20 cellular contexts compared by ENCODE assay signal in the genomic region with DNA sequence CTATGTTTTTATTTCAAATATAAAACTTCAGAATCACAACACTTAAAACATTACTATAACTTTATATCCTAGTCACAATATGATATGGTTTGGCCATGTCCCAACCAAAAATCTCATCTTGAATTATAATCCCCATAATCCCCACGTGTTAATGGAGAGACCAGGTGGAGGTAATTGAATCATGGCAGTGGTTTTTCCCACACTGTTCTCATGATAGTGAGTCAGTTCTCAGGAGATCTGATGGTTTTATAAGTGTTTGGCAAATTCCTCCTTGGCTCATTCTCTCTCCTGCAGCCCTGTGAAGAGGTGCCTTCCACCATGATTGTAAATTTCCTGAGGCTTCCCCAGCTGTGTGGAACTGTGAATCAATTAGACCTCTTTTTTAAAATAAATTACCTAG.
DNase-seq lines count a peak whose midpoint lies in the region; ATAC-seq, FAIRE-seq and TF ChIP-seq lines count a peak whose summit lies in the region.
"Had no signal": no experiment of that assay in that cellular context is flagged by ENCODE, and none has a peak within 500 bp of the region (broad histone marks: within the 10 kb centered on the region; RNA-seq: fewer than 3 reads in every experiment).

No MANE protein-coding gene starts in this region.

- H3K4me1 Mint-ChIP-seq in astrocyte (ENCODE audit: low read depth, unreplicated experiment) (peaks cover 17% of the 10 kb centered on the region), nephron progenitor cell (peaks cover 21% of the 10 kb centered on the region)

- no peak overlapping the region for H3K9ac ChIP-seq in astrocyte (ENCODE audit: low read length)

- no peak overlapping the region for H3K4me2 ChIP-seq in astrocyte (ENCODE audit: low read length)

- no peaks in the 10 kb centered on the region for H3K9me3 ChIP-seq in astrocyte (ENCODE audit: insufficient read depth, low read depth, low read length)

- H3K9me3 Mint-ChIP-seq in astrocyte (ENCODE audit: unreplicated experiment) (no peaks in the 10 kb centered on the region), nephron progenitor cell (no peaks in the 10 kb centered on the region)

- H3K27ac Mint-ChIP-seq in astrocyte (ENCODE audit: unreplicated experiment) (no peak overlapping the region), nephron progenitor cell (no peak overlapping the region)

- no peak overlapping the region for H3K27ac ChIP-seq in astrocyte (ENCODE audit: low read depth, low read length)
- H3K27ac ChIP-seq: C4-2B had no signal

- no peaks in the 10 kb centered on the region for H4K20me1 ChIP-seq in astrocyte (ENCODE audit: insufficient read depth, low read length)

- H3K4me3 Mint-ChIP-seq in astrocyte (ENCODE audit: unreplicated experiment) (no peak overlapping the region), nephron progenitor cell (no peak overlapping the region)

- H3K36me3 Mint-ChIP-seq in astrocyte (ENCODE audit: low read depth, unreplicated experiment) (no peaks in the 10 kb centered on the region), nephron progenitor cell (ENCODE audit: low read depth) (no peaks in the 10 kb centered on the region)

- H2AFZ ChIP-seq in astrocyte (ENCODE audit: low read depth, low read length): no peak overlapping the region

- no peaks in the 10 kb centered on the region for H3K79me2 ChIP-seq in astrocyte (ENCODE audit: insufficient read depth, low read length)

- FAIRE-seq in astrocyte (lab: Jason Lieb, UNC): peak; percentile 43
- FAIRE-seq: A204.1, K562 had no signal

- DNase-seq in A172 (ENCODE audit: low spot score) (peak; percentile 54), M059J (ENCODE audit: low read depth) (peak; percentile 50), astrocyte (ENCODE audit: low read depth) (no peak), kidney tubule cell (ENCODE audit: low spot score) (peak; percentile 21), nephron progenitor cell (no peak), OCI-M1 (lab: John Stamatoyannopoulos, UW) (no peak), NCI-H2196 (lab: John Stamatoyannopoulos, UW; ENCODE audit: unreplicated experiment) (no peak)
- DNase-seq: DMS53, EL, NCI-H1092 treated with DMSO at 0.1 percent for 48 hours, NCI-H1436 treated with DMSO at 0.1 percent for 48 hours, NCI-H1930, NCI-H2227 treated with DMSO at 0.1 percent for 48 hours, NCI-H510A treated with DMSO at 0.1 percent for 48 hours, NCI-H774, Right ventricle myocardium superior had no signal

- no peak overlapping the region for H3K4me3 ChIP-seq in astrocyte (ENCODE audit: insufficient read depth, low read depth, low read length)
- H3K4me3 ChIP-seq: K562 had no signal

- H3K27me3 ChIP-seq in astrocyte (ENCODE audit: insufficient read depth, low read length): no peaks in the 10 kb centered on the region

- no peaks in the 10 kb centered on the region for H3K36me3 ChIP-seq in astrocyte (ENCODE audit: insufficient read depth, low read length)

- ATAC-seq in GM21529 (IDR thresholded peaks at IDR 0.05; ENCODE audit: unreplicated experiment): no peak
- ATAC-seq: K562 had no signal

- H3K27me3 Mint-ChIP-seq in astrocyte (ENCODE audit: low read depth, unreplicated experiment) (no peaks in the 10 kb centered on the region), nephron progenitor cell (ENCODE audit: low read depth, poor library complexity) (no peaks in the 10 kb centered on the region)

- TF ChIP-seq CTCF in astrocyte (IDR thresholded peaks at IDR 0.05; ENCODE audit: insufficient read depth, low read depth, low read length) (no peak), nephron progenitor cell (IDR thresholded peaks at IDR 0.05) (no peak)

- H3K4me1 ChIP-seq in astrocyte (ENCODE audit: insufficient read depth, low read length): peaks cover 15% of the 10 kb centered on the region

Comparison
In these comparisons a context has a peak if more than half of its experiments do, and no peak if none do; other contexts are left out.
1. DNase-seq: peak in A172 (single experiment), M059J (single experiment) and kidney tubule cell (single experiment); none in astrocyte (single experiment), nephron progenitor cell (single experiment), OCI-M1 (single experiment) and NCI-H2196 (single experiment).